In the genomic region with DNA sequence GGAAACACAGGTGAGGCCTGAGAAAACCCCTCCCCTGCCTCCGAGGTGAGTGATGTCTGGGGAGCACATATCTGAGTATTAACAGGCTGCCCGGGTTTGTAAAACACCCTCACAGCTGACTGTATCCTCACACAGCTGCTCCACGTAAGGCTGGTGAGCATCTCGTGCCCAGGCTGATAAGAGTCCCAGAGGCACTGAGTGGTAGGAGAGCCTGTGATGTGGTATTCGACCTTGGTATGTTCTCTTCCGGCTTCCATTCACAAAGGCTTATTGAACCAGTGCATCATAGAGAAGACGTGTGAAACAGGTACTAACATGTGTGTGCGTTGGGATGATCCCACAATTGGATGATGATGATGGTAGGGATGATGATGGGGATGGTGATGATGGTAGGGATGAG, we compare ENCODE assay signal across 22 cellular contexts.
DNase-seq lines count a peak whose midpoint lies in the region; ATAC-seq, FAIRE-seq and TF ChIP-seq lines count a peak whose summit lies in the region.
"Had no signal": no experiment of that assay in that cellular context is flagged by ENCODE, and none has a peak within 500 bp of the region (broad histone marks: within the 10 kb centered on the region; RNA-seq: fewer than 3 reads in every experiment).

No MANE protein-coding gene starts in this region.

- H3K4me3 ChIP-seq in HepG2 (replicated peaks in 1 of 3; ENCODE audit: insufficient read depth in 1 of 3, low read depth in 2 of 3, low read length in 3 of 3) (no peak overlapping the region), right lobe of liver (no peak overlapping the region), bronchial epithelial cell (ENCODE audit: low read depth, low read length) (no peak overlapping the region)
- no peak overlapping the region for H3K4me3 ChIP-seq in Jurkat, Clone E6-1 (ENCODE audit: low read length)
- H3K4me3 ChIP-seq: A549 had no signal

- TF ChIP-seq CTCF in HepG2 (CRISPR knock-in tag; IDR thresholded peaks at IDR 0.05), result no peak
- no peak for TF ChIP-seq CTCF in right lobe of liver (IDR thresholded peaks at IDR 0.05)
- TF ChIP-seq CTCF in bronchial epithelial cell (IDR thresholded peaks at IDR 0.05; ENCODE audit: insufficient read depth, low read length, severe bottlenecking), result no peak

- no peak overlapping the region for H3K4me2 ChIP-seq in HepG2 (ENCODE audit: low read depth, low read length)
- H3K4me2 ChIP-seq: A549 had no signal

- 40% methylated on average over 7 of the region's 8 CpGs for WGBS in HepG2 (ENCODE audit: low lambda C conversion rate)
- 67% methylated on average over 7 of the region's 8 CpGs for WGBS in right lobe of liver (ENCODE audit: insufficient coverage, low coverage, low lambda C conversion rate, missing lambda C conversion rate)

- no peaks in the 10 kb centered on the region for H3K79me2 ChIP-seq in HepG2 (ENCODE audit: insufficient read depth, low read length)

- CTCF ChIA-PET in HepG2 (lab: Yijun Ruan, JAX; ENCODE audit: low intra/inter-chr PET ratio, low total read pairs), result no interaction called here

- no peak overlapping the region for H3K27ac ChIP-seq in HepG2 (ENCODE audit: extremely low read length, insufficient read depth, low read length)
- H3K27ac ChIP-seq in right lobe of liver, result no peak overlapping the region
- H3K27ac ChIP-seq: 22Rv1 had no signal

- intact Hi-C loops in HepG2 (cut with micrococcal nuclease; ENCODE audit: unreplicated experiment), result no loop called here
- intact Hi-C loops in right lobe of liver (cut with DNase I), result no loop called here

- no peaks in the 10 kb centered on the region for H3K36me3 ChIP-seq in HepG2 (replicated peaks in 1 of 2; ENCODE audit: control insufficient read depth in 1 of 2, insufficient read depth in 2 of 2, low read length in 2 of 2)
- H3K36me3 ChIP-seq in right lobe of liver, result no peaks in the 10 kb centered on the region
- H3K36me3 ChIP-seq in bronchial epithelial cell (ENCODE audit: control insufficient read depth, insufficient read depth, low read length), result no peaks in the 10 kb centered on the region

- TF ChIP-seq POLR2A in HepG2 (IDR thresholded peaks at IDR 0.05; ENCODE audit: insufficient read depth in 1 of 2, low read depth in 2 of 2, low read length in 2 of 2), result no peak
- TF ChIP-seq POLR2A in right lobe of liver (IDR thresholded peaks at IDR 0.05), result no peak

- no peaks in the 10 kb centered on the region for H4K20me1 ChIP-seq in HepG2 (ENCODE audit: insufficient read depth, low read length)

- H3K9me3 ChIP-seq in HepG2 (ENCODE audit: low read length), result no peaks in the 10 kb centered on the region
- H3K9me3 ChIP-seq in right lobe of liver, result no peaks in the 10 kb centered on the region
- H3K9me3 ChIP-seq: A549 had no signal

- FAIRE-seq in HepG2 (lab: Jason Lieb, UNC) (no peak), bronchial epithelial cell (lab: Jason Lieb, UNC) (peak; percentile 58), urothelium cell line (lab: Jason Lieb, UNC) (peak; percentile 27)
- FAIRE-seq: A549, GM12891, GM19239 had no signal

- ATAC-seq in HepG2 (no peak), right lobe of liver (no peak), GM21529 (IDR thresholded peaks at IDR 0.05; ENCODE audit: unreplicated experiment) (no peak), HG03520 (IDR thresholded peaks at IDR 0.05; ENCODE audit: unreplicated experiment) (no peak)
- ATAC-seq: A549 had no signal

- no peak overlapping the region for H3K9ac ChIP-seq in HepG2 (ENCODE audit: insufficient read depth, low read depth, low read length)

- no peak for TF ChIP-seq EP300 in HepG2 (IDR thresholded peaks at IDR 0.05; ENCODE audit: low read depth in 2 of 2, low read length in 2 of 2)
- TF ChIP-seq EP300 in HepG2 (CRISPR knock-in tag; IDR thresholded peaks at IDR 0.05; ENCODE audit: borderline replicate concordance), result no peak

- no peak for TF ChIP-seq RAD21 in HepG2 (CRISPR knock-in tag; IDR thresholded peaks at IDR 0.05)

- no peak for DNase-seq in HepG2 (ENCODE audit: low spot score)
- no peak for DNase-seq in right lobe of liver
- DNase-seq in Jurkat, Clone E6-1 (ENCODE audit: low read depth, low spot score), result peak; percentile 92
- no peak for DNase-seq in bronchial epithelial cell (ENCODE audit: low read depth)
- no peak for DNase-seq in urothelium cell line (ENCODE audit: low spot score)
- DNase-seq in activated T-cell treated with anti-CD3 and anti-CD28 coated beads for 4 hours, result no peak
- DNase-seq: AML-193; C1 segment of cervical spinal cord; CD4-positive, alpha-beta memory T cell; CD4-positive, CD25-positive, alpha-beta regulatory T cell; CD8-positive, alpha-beta memory T cell; COR-L47; DMS 273 treated with DMSO at 0.1 percent for 48 hours; DMS79 treated with DMSO at 0.1 percent for 48 hours; EL; GDM1 had no signal

- H3K4me1 ChIP-seq in HepG2 (ENCODE audit: insufficient read depth, low read length), result no peaks in the 10 kb centered on the region
- H3K4me1 ChIP-seq in right lobe of liver, result no peaks in the 10 kb centered on the region

- BruUV-seq in HepG2 (replicated peaks; lab: Mats Ljungman, UMichigan), result no TSS peak

- POLR2A ChIA-PET in HepG2 (lab: Yijun Ruan, JAX), result no interaction called here

- peaks cover 1 to 7% of the 10 kb centered on the region in 2 experiments; a peak in 2 of 5 replicates for H3K27me3 ChIP-seq in HepG2 (ENCODE audit: control insufficient read depth in 1 of 2, insufficient read depth in 2 of 2, low read length in 2 of 2)
- no peaks in the 10 kb centered on the region for H3K27me3 ChIP-seq in right lobe of liver
- no peaks in the 10 kb centered on the region for H3K27me3 ChIP-seq in bronchial epithelial cell (ENCODE audit: control insufficient read depth, insufficient read depth, low read length)

- no peak overlapping the region for H2AFZ ChIP-seq in HepG2 (ENCODE audit: low read length)

- in situ Hi-C loops in HepG2 (cut with HindIII; ENCODE audit: extremely low pct_ligation_motif_present, low pct_unique_long_range_greater_than_20kb), result no loop called here

TF ChIP-seq in HepG2, 621 proteins besides CTCF, POLR2A, EP300 and RAD21:
- TF ChIP-seq ZIK1 (CRISPR knock-in tag; IDR thresholded peaks at IDR 0.05; ENCODE audit: borderline replicate concordance, low read depth) (no peak), CREB1 (IDR thresholded peaks at IDR 0.05) (0 out of 2 replicates have a peak, but pooled peaks have one; percentile 2), CREB1 (CRISPR knock-in tag; IDR thresholded peaks at IDR 0.05) (no peak)
- TF ChIP-seq, protein P1, sequence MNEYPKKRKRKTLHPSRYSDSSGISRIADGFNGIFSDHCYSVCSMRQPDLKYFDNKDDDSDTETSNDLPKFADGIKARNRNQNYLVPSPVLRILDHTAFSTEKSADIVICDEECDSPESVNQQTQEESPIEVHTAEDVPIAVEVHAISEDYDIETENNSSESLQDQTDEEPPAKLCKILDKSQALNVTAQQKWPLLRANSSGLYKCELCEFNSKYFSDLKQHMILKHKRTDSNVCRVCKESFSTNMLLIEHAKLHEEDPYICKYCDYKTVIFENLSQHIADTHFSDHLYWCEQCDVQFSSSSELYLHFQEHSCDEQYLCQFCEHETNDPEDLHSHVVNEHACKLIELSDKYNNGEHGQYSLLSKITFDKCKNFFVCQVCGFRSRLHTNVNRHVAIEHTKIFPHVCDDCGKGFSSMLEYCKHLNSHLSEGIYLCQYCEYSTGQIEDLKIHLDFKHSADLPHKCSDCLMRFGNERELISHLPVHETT (CRISPR knock-in tag; conservative IDR thresholded peaks at IDR 0.05), result no peak
